8 cellular contexts compared by ENCODE assay signal in genomic region chr1:113978863-113979702, GRCh38. TPM values are rescaled to one million over a fixed set of nuclear protein-coding genes. Genes with fewer than 3 reads are reported as not detected.
DNase-seq lines count a peak whose midpoint lies in the region; ATAC-seq and TF ChIP-seq lines count a peak whose summit lies in the region.

Gene OLFML3 (plus strand): TSS chr1:113979474. CDS start chr1:113979517, 43 bp downstream.

- POLR2A ChIA-PET in CD8-positive, alpha-beta memory T cell (lab: Charles Lee), result interaction anchor here (0.5 to 1.5 kb wide), 3 partner anchors 49 to 54 kb away, joined by 4 to 6 read pairs (median 5); partner anchors contain the start of gene HIPK1

- H3K79me1 ChIP-seq in mesenchymal stem cell (replicated peaks; ENCODE audit: low read length, poor library complexity, severe bottlenecking), result peaks cover 7% of the 10 kb centered on the region

- H3K18ac ChIP-seq in mesenchymal stem cell (ENCODE audit: low read depth in 1 of 2, low read length in 2 of 2), result peak within 1 kb of the TSS; percentile 67 to 80

- H2BK5ac ChIP-seq in mesenchymal stem cell (ENCODE audit: low read depth, low read length, poor library complexity, severe bottlenecking), result peak within 1 kb of the TSS; percentile 90

- no peak within 1 kb of the TSS for H3K27ac ChIP-seq in CD8-positive, alpha-beta memory T cell (ENCODE audit: low read depth, low read length)
- H3K27ac ChIP-seq in mesenchymal stem cell (ENCODE audit: low read length, poor library complexity, severe bottlenecking), result peak within 1 kb of the TSS; percentile 99

- H2AFZ ChIP-seq in mesenchymal stem cell (ENCODE audit: low read depth, low read length), result no peak within 1 kb of the TSS

- peak within 1 kb of the TSS; percentile 63 for H2AK5ac ChIP-seq in mesenchymal stem cell (ENCODE audit: low read length, severe bottlenecking)

- H2BK15ac ChIP-seq in mesenchymal stem cell (ENCODE audit: low read depth, poor library complexity, severe bottlenecking), result peak within 1 kb of the TSS; percentile 60

- H2BK120ac ChIP-seq in mesenchymal stem cell (ENCODE audit: low read depth, low read length), result peak within 1 kb of the TSS; percentile 38

- peak; percentile 62 for TF ChIP-seq CTCF in endothelial cell (IDR thresholded peaks at IDR 0.05; ENCODE audit: unreplicated experiment)

- H3K9me3 ChIP-seq in CD8-positive, alpha-beta memory T cell (ENCODE audit: low read length), result no peaks in the 10 kb centered on the region
- no peaks in the 10 kb centered on the region for H3K9me3 ChIP-seq in mesenchymal stem cell (ENCODE audit: control insufficient read depth, low read length)

- DNase-seq in CD8-positive, alpha-beta memory T cell, result peak in 4 of 5 donors; percentile 14 to 24 (median 21)
- DNase-seq in HCEC 1CT (peak; percentile 97), NCI-H2227 treated with DMSO at 0.1 percent for 48 hours (lab: John Stamatoyannopoulos, UW) (peak; percentile 76), endothelial cell (ENCODE audit: low spot score) (peak; percentile 86), mesenchymal stem cell (peak; percentile 99)
- DNase-seq in activated CD4-positive, alpha-beta T cell treated with anti-CD3 and anti-CD28 coated beads, Interleukin-2, amount 10 ng/mL, durations not matched to agents 24 days and 14 days, result peak; percentile 82
- DNase-seq in stimulated activated CD8-positive, alpha-beta memory T cell treated with anti-CD3 and anti-CD28 coated beads, Interleukin-15, amount 100 ng/mL, for 1 hour (ENCODE audit: low read depth), result peak; percentile 14

- no peak within 1 kb of the TSS for H3K23ac ChIP-seq in mesenchymal stem cell (ENCODE audit: low read length in 2 of 2)

- peak within 1 kb of the TSS; percentile 57 for H4K91ac ChIP-seq in mesenchymal stem cell (ENCODE audit: low read length)

- peak within 1 kb of the TSS; percentile 73 for H4K8ac ChIP-seq in mesenchymal stem cell (ENCODE audit: low read length)

- H3K9me3 Mint-ChIP-seq in CD8-positive, alpha-beta memory T cell, result no peaks in the 10 kb centered on the region
- no peaks in the 10 kb centered on the region for H3K9me3 Mint-ChIP-seq in activated CD4-positive, alpha-beta T cell treated with anti-CD3 and anti-CD28 coated beads, Interleukin-2, amount 10 ng/mL, durations not matched to agents 24 days and 14 days
- no peaks in the 10 kb centered on the region for H3K9me3 Mint-ChIP-seq in endothelial cell (ENCODE audit: unreplicated experiment)

- peaks cover 34 to 47% (median 43%) of the 10 kb centered on the region in 3 donors for H3K4me1 Mint-ChIP-seq in CD8-positive, alpha-beta memory T cell
- H3K4me1 Mint-ChIP-seq in activated CD4-positive, alpha-beta T cell treated with anti-CD3 and anti-CD28 coated beads, Interleukin-2, amount 10 ng/mL, durations not matched to agents 24 days and 14 days, result peaks cover 37% of the 10 kb centered on the region
- H3K4me1 Mint-ChIP-seq in endothelial cell (ENCODE audit: unreplicated experiment), result peaks cover 82% of the 10 kb centered on the region

- H3K4me1 ChIP-seq in CD8-positive, alpha-beta memory T cell (ENCODE audit: insufficient read depth, low read length), result no peaks in the 10 kb centered on the region
- peaks cover 40% of the 10 kb centered on the region for H3K4me1 ChIP-seq in mesenchymal stem cell (ENCODE audit: control insufficient read depth, insufficient read depth, low read depth, low read length)

- peaks cover 0 to 1% of the 10 kb centered on the region in 2 donors for H3K27me3 Mint-ChIP-seq in CD8-positive, alpha-beta memory T cell
- H3K27me3 Mint-ChIP-seq in activated CD4-positive, alpha-beta T cell treated with anti-CD3 and anti-CD28 coated beads, Interleukin-2, amount 10 ng/mL, durations not matched to agents 24 days and 14 days, result no peaks in the 10 kb centered on the region
- peaks cover 10% of the 10 kb centered on the region for H3K27me3 Mint-ChIP-seq in endothelial cell (ENCODE audit: unreplicated experiment)

- H3K4ac ChIP-seq in mesenchymal stem cell (ENCODE audit: low read depth in 1 of 2, low read length in 2 of 2), result peak within 1 kb of the TSS; percentile 60 to 80

- ATAC-seq in HG03378 (IDR thresholded peaks at IDR 0.05; ENCODE audit: unreplicated experiment), result no peak

- H3K36me3 Mint-ChIP-seq in CD8-positive, alpha-beta memory T cell, result peaks cover 3 to 22% (median 4%) of the 10 kb centered on the region in 3 donors
- peaks cover 18% of the 10 kb centered on the region for H3K36me3 Mint-ChIP-seq in activated CD4-positive, alpha-beta T cell treated with anti-CD3 and anti-CD28 coated beads, Interleukin-2, amount 10 ng/mL, durations not matched to agents 24 days and 14 days (ENCODE audit: low read depth)
- peaks cover 30% of the 10 kb centered on the region for H3K36me3 Mint-ChIP-seq in endothelial cell (ENCODE audit: low read depth, unreplicated experiment)

- H2BK12ac ChIP-seq in mesenchymal stem cell (ENCODE audit: low read length in 2 of 2), result peak within 1 kb of the TSS; percentile 73 to 95

- WGBS in mesenchymal stem cell, result under 1% methylated on average over 11 of the region's 13 CpGs

- H3K27me3 ChIP-seq in CD8-positive, alpha-beta memory T cell (ENCODE audit: insufficient read depth, low read length, poor library complexity, severe bottlenecking), result no peaks in the 10 kb centered on the region
- no peaks in the 10 kb centered on the region for H3K27me3 ChIP-seq in mesenchymal stem cell (ENCODE audit: control insufficient read depth in 1 of 2, insufficient read depth in 1 of 2, low read length in 2 of 2)

- H3K4me3 Mint-ChIP-seq in CD8-positive, alpha-beta memory T cell, result no peak within 1 kb of the TSS
- no peak within 1 kb of the TSS for H3K4me3 Mint-ChIP-seq in activated CD4-positive, alpha-beta T cell treated with anti-CD3 and anti-CD28 coated beads, Interleukin-2, amount 10 ng/mL, durations not matched to agents 24 days and 14 days
- H3K4me3 Mint-ChIP-seq in endothelial cell (ENCODE audit: unreplicated experiment), result peak within 1 kb of the TSS; percentile 86

- H3K4me2 ChIP-seq in mesenchymal stem cell (ENCODE audit: low read length, poor library complexity, severe bottlenecking), result peak within 1 kb of the TSS; percentile 57

- intact Hi-C loops in activated CD4-positive, alpha-beta T cell treated with anti-CD3 and anti-CD28 coated beads, Interleukin-2, amount 10 ng/mL, durations not matched to agents 24 days and 14 days (cut with micrococcal nuclease), result loop anchor here (1.0 to 10.0 kb wide), 4 partner anchors 47 to 854 kb away; no protein-coding TSS in a partner anchor

- no peak within 1 kb of the TSS for H3K4me3 ChIP-seq in CD8-positive, alpha-beta memory T cell (ENCODE audit: low read length)
- peak within 1 kb of the TSS in 1 of 2 experiments; percentile 85 for H3K4me3 ChIP-seq in mesenchymal stem cell (ENCODE audit: insufficient read depth in 1 of 2, low read depth in 1 of 2, low read length in 2 of 2)

- CTCF ChIA-PET in CD8-positive, alpha-beta memory T cell (lab: Charles Lee), result interaction anchor here (0.7 to 1.0 kb wide), 3 partner anchors 109 to 368 kb away, joined by 3 to 4 read pairs (median 3); no protein-coding TSS in a partner anchor

- peak within 1 kb of the TSS in 1 of 2 experiments; percentile 84 for H3K14ac ChIP-seq in mesenchymal stem cell (ENCODE audit: low read length in 2 of 2)

- H3K36me3 ChIP-seq in CD8-positive, alpha-beta memory T cell (ENCODE audit: insufficient read depth, low read length), result peaks cover under 1% of the 10 kb centered on the region
- H3K36me3 ChIP-seq in mesenchymal stem cell (ENCODE audit: control insufficient read depth in 1 of 2, insufficient read depth in 2 of 2, low read depth in 1 of 2, low read length in 2 of 2), result peaks cover 8 to 19% of the 10 kb centered on the region in 2 experiments

- H3K9ac ChIP-seq in mesenchymal stem cell (ENCODE audit: low read length), result peak within 1 kb of the TSS; percentile 89

- peak within 1 kb of the TSS in 4 of 8 donors; percentile 4 to 82 (median 42) for H3K27ac Mint-ChIP-seq in CD8-positive, alpha-beta memory T cell
- peak within 1 kb of the TSS; percentile 10 for H3K27ac Mint-ChIP-seq in activated CD4-positive, alpha-beta T cell treated with anti-CD3 and anti-CD28 coated beads, Interleukin-2, amount 10 ng/mL, durations not matched to agents 24 days and 14 days
- peak within 1 kb of the TSS; percentile 99 for H3K27ac Mint-ChIP-seq in endothelial cell (ENCODE audit: unreplicated experiment)

RNA-seq across cellular contexts. Expression of gene OLFML3, which starts in this region (rescaled TPM):
- under 1 TPM; 0.18 to 0.24 TPM for total RNA-seq in CD8-positive, alpha-beta memory T cell
- polyA plus RNA-seq in CD8-positive, alpha-beta memory T cell, result not detected
- 0.09 TPM in 1 of 2 replicates, not detected in the other for total RNA-seq in activated CD4-positive, alpha-beta T cell treated with anti-CD3 and anti-CD28 coated beads, Interleukin-2, amount 10 ng/mL, durations not matched to agents 24 days and 14 days
- 130 TPM for total RNA-seq in endothelial cell (ENCODE audit: unreplicated experiment)
- 118 TPM for polyA plus RNA-seq in mesenchymal stem cell (2013, experiment 1 of 2)
- polyA plus RNA-seq in mesenchymal stem cell (2013, experiment 2 of 2), result 119 TPM

Comparison
In these comparisons a context has a peak if more than half of its experiments do, and no peak if none do; other contexts are left out.
1. RNA of gene OLFML3 (total RNA-seq): 130 TPM in endothelial cell (single experiment); 0.18 to 0.24 TPM in CD8-positive, alpha-beta memory T cell and 0.09 TPM in activated CD4-positive, alpha-beta T cell treated with anti-CD3 and anti-CD28 coated beads, Interleukin-2, amount 10 ng/mL, durations not matched to agents 24 days and 14 days; every median in the first group is over 100 times any median in the second.
2. Peak in DNase-seq in CD8-positive, alpha-beta memory T cell; RNA of the gene not detected or under 1 TPM.
3. Peak in DNase-seq in activated CD4-positive, alpha-beta T cell treated with anti-CD3 and anti-CD28 coated beads, Interleukin-2, amount 10 ng/mL, durations not matched to agents 24 days and 14 days; RNA of the gene not detected or under 1 TPM.
4. DNase-seq: peak in every context shown above with its lines; median percentile 99 in mesenchymal stem cell; 97 in HCEC 1CT; 86 in endothelial cell; 82 in activated CD4-positive, alpha-beta T cell treated with anti-CD3 and anti-CD28 coated beads, Interleukin-2, amount 10 ng/mL, durations not matched to agents 24 days and 14 days; 76 in NCI-H2227 treated with DMSO at 0.1 percent for 48 hours; 21 in CD8-positive, alpha-beta memory T cell; 14 in stimulated activated CD8-positive, alpha-beta memory T cell treated with anti-CD3 and anti-CD28 coated beads, Interleukin-15, amount 100 ng/mL, for 1 hour.